Comparison of ENCODE assay signal across 16 cellular contexts in genomic region chr1:10932088-10932487, GRCh38.
DNase-seq lines count a peak whose midpoint lies in the region; ATAC-seq, FAIRE-seq and TF ChIP-seq lines count a peak whose summit lies in the region.
"Had no signal": no experiment of that assay in that cellular context is flagged by ENCODE, and none has a peak within 500 bp of the region (broad histone marks: within the 10 kb centered on the region; RNA-seq: fewer than 3 reads in every experiment).

No MANE protein-coding gene starts in this region.

- POLR2A ChIA-PET in CD8-positive, alpha-beta T cell (lab: Charles Lee): interaction anchor here (0.6 to 1.2 kb wide), 2 partner anchors 14 to 1744 kb away, joined by 3 to 4 read pairs; no protein-coding TSS in a partner anchor
- POLR2A ChIA-PET in GM12878 (lab: Charles Lee): no interaction called here

- no peaks in the 10 kb centered on the region for H3K9me3 ChIP-seq in CD8-positive, alpha-beta T cell (ENCODE audit: low read length)
- H3K9me3 ChIP-seq in GM12878 (replicated peaks; ENCODE audit: control insufficient read depth, insufficient read depth, low read length): peaks cover 7% of the 10 kb centered on the region; the same call in 1 of the 3 replicates

- no peak for TF ChIP-seq CTCF in CD8-positive, alpha-beta T cell (IDR thresholded peaks at IDR 0.05)
- TF ChIP-seq CTCF in GM12878 (IDR thresholded peaks at IDR 0.05 in 2 of 3, conservative IDR thresholded peaks at IDR 0.05 in 1 of 3; ENCODE audit: control insufficient read depth in 2 of 3, extremely low read depth in 1 of 3, insufficient read depth in 1 of 3, low read depth in 3 of 3, low read length in 3 of 3): no peak

- no peak for TF ChIP-seq EP300 in GM12878 (IDR thresholded peaks at IDR 0.05; ENCODE audit: borderline replicate concordance in 1 of 2, control insufficient read depth in 1 of 2, low read depth in 2 of 2, low read length in 2 of 2)

- no peaks in the 10 kb centered on the region for H3K27me3 Mint-ChIP-seq in CD8-positive, alpha-beta T cell (ENCODE audit: low read depth)

- intact Hi-C loops in CD8-positive, alpha-beta T cell (cut with DNase I, micrococcal nuclease): no loop called here
- intact Hi-C loops in GM12878 (cut with micrococcal nuclease; ENCODE audit: unreplicated experiment): no loop called here

- RAD21 ChIA-PET in GM12878 (lab: Charles Lee; ENCODE audit: unreplicated experiment): no interaction called here

- H3K9me3 Mint-ChIP-seq in CD8-positive, alpha-beta T cell: no peaks in the 10 kb centered on the region
- H3K9me3 Mint-ChIP-seq: nephron had no signal

- 2% methylated on average over 6 of the region's 6 CpGs for WGBS in GM12878 (ENCODE audit: insufficient coverage, insufficient replicate concordance, low lambda C conversion rate, missing lambda C conversion rate)

- no peaks in the 10 kb centered on the region for H4K20me1 ChIP-seq in GM12878 (ENCODE audit: control insufficient read depth, insufficient read depth)

- H3K4me1 Mint-ChIP-seq in CD8-positive, alpha-beta T cell (ENCODE audit: low read depth): peaks cover 19% of the 10 kb centered on the region
- H3K4me1 Mint-ChIP-seq: nephron had no signal

- in situ Hi-C loops in GM12878 (cut with MboI): no loop called here

- H3K27me3 ChIP-seq in CD8-positive, alpha-beta T cell (ENCODE audit: insufficient read depth, low read length): no peaks in the 10 kb centered on the region
- H3K27me3 ChIP-seq in GM12878 (replicated peaks in 1 of 2; ENCODE audit: control insufficient read depth in 2 of 2, insufficient read depth in 2 of 2, low read length in 1 of 2): no peaks in the 10 kb centered on the region

- no peaks in the 10 kb centered on the region for H3K36me3 ChIP-seq in CD8-positive, alpha-beta T cell (ENCODE audit: insufficient read depth, low read length)
- no peaks in the 10 kb centered on the region for H3K36me3 ChIP-seq in GM12878 (ENCODE audit: control insufficient read depth in 2 of 2, insufficient read depth in 2 of 2, low read length in 1 of 2)
- H3K36me3 ChIP-seq: BLaER1 treated with 17β-estradiol and CSF1 and Interleukin-3, amounts not matched to agents 10 nM and 100 nM; left ventricle myocardium inferior had no signal

- H2AFZ ChIP-seq in GM12878 (ENCODE audit: control insufficient read depth, low read depth, low read length): no peak overlapping the region

- TF ChIP-seq POLR2A in GM12892 (IDR thresholded peaks at IDR 0.05; ENCODE audit: low read depth, low read length) (no peak), GM12878 (IDR thresholded peaks at IDR 0.05; ENCODE audit: low read depth, low read length) (no peak)

- no peak overlapping the region for H3K4me2 ChIP-seq in GM12878 (ENCODE audit: control insufficient read depth, insufficient read depth)

- no peak overlapping the region for H3K4me3 ChIP-seq in CD8-positive, alpha-beta T cell (ENCODE audit: low read depth, low read length)
- H3K4me3 ChIP-seq in GM12878: no peak overlapping the region
- H3K4me3 ChIP-seq: BLaER1 treated with 17β-estradiol and CSF1 and Interleukin-3, amounts not matched to agents 10 nM and 100 nM; left ventricle myocardium inferior had no signal

- no TSS peak for BruUV-seq in GM12878 (replicated peaks; lab: Mats Ljungman, UMichigan)

- DNase-seq in CD8-positive, alpha-beta T cell: peak in 2 of 7 experiments; percentile 19 to 39
- DNase-seq in GM12892 (ENCODE audit: insufficient read length) (no peak), SW480 (ENCODE audit: low spot score) (peak; percentile 28), GM12878 (ENCODE audit: low read depth, low spot score) (peak; percentile 40), NCI-H2081 treated with DMSO at 0.1 percent for 48 hours (lab: John Stamatoyannopoulos, UW) (no peak), SIG-M5 treated with dmso at 0.1 percent for 504 hours (lab: John Stamatoyannopoulos, UW; ENCODE audit: unreplicated experiment) (no peak), COLO829 (ENCODE audit: low spot score) (no peak), KG1 (lab: John Stamatoyannopoulos, UW) (no peak)
- DNase-seq: EL, left ventricle myocardium inferior, NCI-H2171 treated with DMSO at 0.1 percent for 48 hours, SW 1271 had no signal

- no peak overlapping the region for H3K9ac ChIP-seq in GM12878 (ENCODE audit: control insufficient read depth, insufficient read depth, low read length)
- H3K9ac ChIP-seq: BLaER1 treated with 17β-estradiol and CSF1 and Interleukin-3, amounts not matched to agents 10 nM and 100 nM had no signal

- SMC1A ChIA-PET in GM12878 (lab: Charles Lee; ENCODE audit: uncharacterized antibody, unreplicated experiment): no interaction called here

- H3K4me1 ChIP-seq in CD8-positive, alpha-beta T cell (ENCODE audit: insufficient read depth, low read length): peaks cover 19% of the 10 kb centered on the region
- H3K4me1 ChIP-seq in GM12878 (ENCODE audit: control insufficient read depth, insufficient read depth, low read length): no peaks in the 10 kb centered on the region
- H3K4me1 ChIP-seq: left ventricle myocardium inferior had no signal

- TF ChIP-seq RAD21 in GM12878 (IDR thresholded peaks at IDR 0.05; ENCODE audit: insufficient read depth, low read depth, low read length): no peak

- CTCF ChIA-PET in CD8-positive, alpha-beta T cell (lab: Charles Lee): interaction anchor here (0.8 kb wide), 1 partner anchor 13 kb away, joined by 4 read pairs; no protein-coding TSS in a partner anchor
- CTCF ChIA-PET in GM12878 (lab: Yijun Ruan, JAX): interaction anchor here (0.7 kb wide), 1 partner anchor 37 kb away, joined by 3 read pairs; no protein-coding TSS in a partner anchor

- peak overlapping the region; percentile 0 for H3K27ac Mint-ChIP-seq in CD8-positive, alpha-beta T cell
- H3K27ac Mint-ChIP-seq: nephron had no signal

- H3K79me2 ChIP-seq in GM12878 (ENCODE audit: control insufficient read depth, insufficient read depth, low read length): no peaks in the 10 kb centered on the region

- peak; percentile 54 for FAIRE-seq in GM12892 (lab: Jason Lieb, UNC)
- no peak for FAIRE-seq in GM12878 (lab: Jason Lieb, UNC)
- FAIRE-seq: astrocyte had no signal

- no peaks in the 10 kb centered on the region for H3K36me3 Mint-ChIP-seq in CD8-positive, alpha-beta T cell

- no peak overlapping the region for H3K4me3 Mint-ChIP-seq in CD8-positive, alpha-beta T cell
- H3K4me3 Mint-ChIP-seq: nephron had no signal

- H3K27ac ChIP-seq in CD8-positive, alpha-beta T cell (ENCODE audit: low read depth, low read length): no peak overlapping the region
- H3K27ac ChIP-seq in GM12878 (ENCODE audit: control insufficient read depth, insufficient read depth): no peak overlapping the region
- H3K27ac ChIP-seq: BLaER1 treated with 17β-estradiol and CSF1 and Interleukin-3, amounts not matched to agents 10 nM and 100 nM; left ventricle myocardium inferior had no signal

- ATAC-seq in CD8-positive, alpha-beta T cell: peak; percentile 71
- ATAC-seq in GM12878: peak; percentile 87
- ATAC-seq: HCT116 had no signal

TF ChIP-seq in GM12878, 131 proteins besides CTCF, POLR2A, EP300 and RAD21:
- TF ChIP-seq JUNB (IDR thresholded peaks at IDR 0.05): peak; percentile 18; the same call in 1 of the 2 replicates
- peak; percentile 23 to 72; a peak in 2 of 4 replicates for TF ChIP-seq BHLHE40 (IDR thresholded peaks at IDR 0.05; ENCODE audit: borderline replicate concordance in 1 of 2, low read depth in 2 of 2, low read length in 1 of 2)
- peak; percentile 83 for TF ChIP-seq RUNX3 (IDR thresholded peaks at IDR 0.05; ENCODE audit: low read length)
- TF ChIP-seq MXI1 (IDR thresholded peaks at IDR 0.05; ENCODE audit: low read depth, low read length): no peak
- TF ChIP-seq HDAC6 (IDR thresholded peaks at IDR 0.05; ENCODE audit: unreplicated experiment): no peak
- peak; percentile 34 to 41; a peak in 2 of 4 replicates for TF ChIP-seq IKZF2 (IDR thresholded peaks at IDR 0.05)

Comparison
In these comparisons a context has a peak if more than half of its experiments do, and no peak if none do; other contexts are left out.
1. DNase-seq: peak in SW480 (single experiment) and GM12878 (single experiment); none in GM12892 (single experiment), NCI-H2081 treated with DMSO at 0.1 percent for 48 hours (single experiment), SIG-M5 treated with dmso at 0.1 percent for 504 hours (single experiment), COLO829 (single experiment) and KG1 (single experiment).